In the genomic region with DNA sequence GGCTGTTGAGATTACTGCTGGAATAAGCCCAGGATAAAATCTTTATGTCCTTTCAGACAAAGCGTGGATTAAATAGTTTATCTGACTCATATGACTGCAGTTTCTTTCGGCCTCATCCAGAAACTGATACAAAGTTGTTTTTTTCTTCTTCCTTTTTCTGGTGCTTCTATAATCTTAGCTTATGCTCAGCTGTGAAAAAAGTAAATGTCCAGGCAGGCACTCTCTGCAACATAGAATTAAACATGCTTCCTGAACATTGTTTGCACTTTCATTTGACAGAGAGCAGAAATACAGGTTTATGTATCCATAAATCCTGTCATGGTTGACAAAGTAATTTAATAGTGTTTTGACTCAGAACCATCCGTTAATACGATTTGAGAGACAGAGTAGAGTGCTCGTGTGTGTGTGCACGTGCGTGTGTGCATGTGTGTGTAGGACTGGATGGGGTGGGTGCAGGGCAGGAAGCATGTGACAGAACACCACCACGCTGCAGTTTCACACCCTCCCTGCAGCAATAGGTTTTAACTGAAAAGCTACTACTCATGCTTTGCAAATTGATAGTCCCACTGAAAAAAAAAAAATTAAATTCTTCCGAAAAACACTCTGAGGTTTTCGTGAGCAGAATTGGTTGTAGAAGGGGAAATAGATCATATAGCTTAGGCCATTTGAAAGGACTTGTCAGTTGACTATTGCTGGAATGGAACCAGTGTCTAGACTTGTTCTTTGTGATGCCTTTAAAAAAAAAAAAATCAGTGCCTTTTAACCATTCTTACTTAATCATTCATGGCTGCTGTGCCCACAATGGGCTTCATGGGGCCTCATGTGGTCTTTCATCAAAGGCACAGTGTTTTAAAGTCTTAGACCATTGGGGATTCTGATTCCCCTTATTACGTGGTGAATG, we compare ENCODE assay signal across 1 cellular context.
TF ChIP-seq lines count a peak whose summit lies in the region.

No MANE protein-coding gene starts in this region.

TF ChIP-seq in HEK293T, 16 proteins besides CTCF, POLR2A, EP300 and RAD21 (continued from another document):
- TF ChIP-seq, protein P1, sequence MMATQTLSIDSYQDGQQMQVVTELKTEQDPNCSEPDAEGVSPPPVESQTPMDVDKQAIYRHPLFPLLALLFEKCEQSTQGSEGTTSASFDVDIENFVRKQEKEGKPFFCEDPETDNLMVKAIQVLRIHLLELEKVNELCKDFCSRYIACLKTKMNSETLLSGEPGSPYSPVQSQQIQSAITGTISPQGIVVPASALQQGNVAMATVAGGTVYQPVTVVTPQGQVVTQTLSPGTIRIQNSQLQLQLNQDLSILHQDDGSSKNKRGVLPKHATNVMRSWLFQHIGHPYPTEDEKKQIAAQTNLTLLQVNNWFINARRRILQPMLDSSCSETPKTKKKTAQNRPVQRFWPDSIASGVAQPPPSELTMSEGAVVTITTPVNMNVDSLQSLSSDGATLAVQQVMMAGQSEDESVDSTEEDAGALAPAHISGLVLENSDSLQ (IDR thresholded peaks at IDR 0.05) = peak; percentile 95
- TF ChIP-seq FOXA1 (IDR thresholded peaks at IDR 0.05) = no peak
- no peak for TF ChIP-seq TARDBP (IDR thresholded peaks at IDR 0.05)
- peak; percentile 71 for TF ChIP-seq L3MBTL2 (conservative IDR thresholded peaks at IDR 0.05)
- peak; percentile 60 for TF ChIP-seq ZNF384 (IDR thresholded peaks at IDR 0.05)
- no peak for TF ChIP-seq LEF1 (IDR thresholded peaks at IDR 0.05; ENCODE audit: borderline replicate concordance)
- peak; percentile 60 for TF ChIP-seq BHLHE40 (IDR thresholded peaks at IDR 0.05; ENCODE audit: borderline replicate concordance)
- no peak for TF ChIP-seq NFRKB (IDR thresholded peaks at IDR 0.05)
